Comparison of ENCODE assay signal across 10 cellular contexts in genomic region chr2:168495524-168495923, GRCh38. TPM values are rescaled to one million over a fixed set of nuclear protein-coding genes. Genes with fewer than 3 reads are reported as not detected.
A peak's percentile ranks its signal among the peaks of the same experiment; 100 is the strongest.
DNase-seq lines count a peak whose midpoint lies in the region; ATAC-seq and TF ChIP-seq lines count a peak whose summit lies in the region.
"Had no signal": no experiment of that assay in that cellular context is flagged by ENCODE, and none has a peak within 500 bp of the region (broad histone marks: within the 10 kb centered on the region; RNA-seq: fewer than 3 reads in every experiment).

No MANE protein-coding gene starts in this region.

- H3K27me3 ChIP-seq in foreskin keratinocyte: no peaks in the 10 kb centered on the region
- no peaks in the 10 kb centered on the region for H3K27me3 ChIP-seq in SJCRH30
- H3K27me3 ChIP-seq: stomach had no signal

- H3K27ac ChIP-seq in foreskin keratinocyte: no peak overlapping the region
- H3K27ac ChIP-seq in SJCRH30: no peak overlapping the region
- no peak overlapping the region for H3K27ac ChIP-seq in RWPE1
- H3K27ac ChIP-seq: stomach had no signal

- peaks cover 3% of the 10 kb centered on the region for H3K4me1 ChIP-seq in foreskin keratinocyte
- peaks cover 9% of the 10 kb centered on the region for H3K4me1 ChIP-seq in SJCRH30

- POLR2A ChIA-PET in RWPE1 (lab: Yijun Ruan, JAX; ENCODE audit: low non-redundant PET): no interaction called here

- TF ChIP-seq CTCF in foreskin keratinocyte (conservative IDR thresholded peaks at IDR 0.05) (no peak), RWPE1 (conservative IDR thresholded peaks at IDR 0.05; ENCODE audit: low read depth) (no peak)

- CTCF ChIA-PET in RWPE1 (lab: Yijun Ruan, JAX): interaction anchor here (0.6 kb wide), 2 partner anchors 210 to 1433 kb away, joined by 3 to 4 read pairs; no protein-coding TSS in a partner anchor

- DNase-seq in foreskin keratinocyte: no peak
- no peak for DNase-seq in SJCRH30
- no peak for DNase-seq in RKO (ENCODE audit: low spot score)
- DNase-seq in RWPE1 (ENCODE audit: low spot score): no peak
- DNase-seq: NCI-H446 treated with DMSO at 0.1 percent for 48 hours, stomach had no signal

- H3K4me3 ChIP-seq in SJCRH30: no peak overlapping the region
- H3K4me3 ChIP-seq: stomach had no signal

- no peaks in the 10 kb centered on the region for H3K36me3 ChIP-seq in SJCRH30
- H3K36me3 ChIP-seq: stomach had no signal

- ATAC-seq in GM18907 (IDR thresholded peaks at IDR 0.05; ENCODE audit: unreplicated experiment): peak; percentile 90
- ATAC-seq in GM21515 (IDR thresholded peaks at IDR 0.05; ENCODE audit: unreplicated experiment): peak; percentile 83
- peak; percentile 69 for ATAC-seq in HG03139 (IDR thresholded peaks at IDR 0.05; ENCODE audit: unreplicated experiment)
- peak; percentile 35 for ATAC-seq in foreskin keratinocyte
- ATAC-seq: left lobe of liver had no signal

- peaks cover 6% of the 10 kb centered on the region; the same call in 1 of the 2 replicates for H3K9me3 ChIP-seq in SJCRH30 (replicated peaks)
- H3K9me3 ChIP-seq: stomach had no signal

RNA-seq across cellular contexts. Expression of gene CERS6, which starts 39.5 kb away (rescaled TPM):
- 38.1 and 38.8 TPM in 2 replicates for total RNA-seq in foreskin keratinocyte
- polyA plus RNA-seq in foreskin keratinocyte: 8.0 and 10.1 TPM in 2 replicates
- total RNA-seq in SJCRH30 (2014; rRNA removed; shearing (Covaris generic)): 35.1 and 37.6 TPM in 2 replicates

Comparison
In these comparisons a context has a peak if more than half of its experiments do, and no peak if none do; other contexts are left out.
1. ATAC-seq: peak in every context shown above with its lines; median percentile 90 in GM18907; 83 in GM21515; 69 in HG03139; 35 in foreskin keratinocyte.